ENCODE assay signal across 14 cellular contexts in genomic region chr2:226644342-226644957, GRCh38.
DNase-seq lines count a peak whose midpoint lies in the region; ATAC-seq and TF ChIP-seq lines count a peak whose summit lies in the region.
"Had no signal": no experiment of that assay in that cellular context is flagged by ENCODE, and none has a peak within 500 bp of the region (broad histone marks: within the 10 kb centered on the region; RNA-seq: fewer than 3 reads in every experiment).

No MANE protein-coding gene starts in this region.

- H3K4me3 ChIP-seq in MG63: no peak overlapping the region
- H3K4me3 ChIP-seq in choroid plexus epithelial cell (ENCODE audit: low read depth, low read length): no peak overlapping the region
- H3K4me3 ChIP-seq in thyroid gland (replicated peaks in 1 of 3): no peak overlapping the region

- ATAC-seq in GM19035 (IDR thresholded peaks at IDR 0.05; ENCODE audit: unreplicated experiment): no peak
- ATAC-seq: foreskin keratinocyte had no signal

- H3K4me1 ChIP-seq in thyroid gland: peaks cover 39 to 57% of the 10 kb centered on the region in 2 donors

- DNase-seq in MG63 (peak; percentile 25), choroid plexus epithelial cell (ENCODE audit: low read depth) (peak; percentile 84), kidney tubule cell (ENCODE audit: low spot score) (peak; percentile 83), thyroid gland (peak; percentile 21 to 25), mesenteric fat pad (ENCODE audit: low spot score) (no peak), NCI-H146 (lab: John Stamatoyannopoulos, UW) (no peak)
- DNase-seq: activated CD4-positive, alpha-beta T cell treated with anti-CD3 and anti-CD28 coated beads, Interleukin-2, amount 50 U/mL, for 48 hours; activated naive CD4-positive, alpha-beta T cell; CD4-positive, alpha-beta T cell; stimulated activated CD4-positive, alpha-beta T cell treated with anti-CD3 and anti-CD28 coated beads, Interleukin-4, amount 100 ng/mL, for 1 hour; stimulated activated naive CD4-positive, alpha-beta T cell treated with Interleukin-2 at 50 U/mL for 16 hours; T-helper 9 cell had no signal

- peaks cover 6% of the 10 kb centered on the region for H3K9me3 ChIP-seq in MG63
- no peaks in the 10 kb centered on the region for H3K9me3 ChIP-seq in thyroid gland

- intact Hi-C loops in thyroid gland (cut with DNase I): loop anchor here (10.0 kb wide), 1 partner anchor 150 kb away; the partner anchor contains the start of gene IRS1

- TF ChIP-seq POLR2A in thyroid gland (IDR thresholded peaks at IDR 0.05): no peak

- H3K27me3 ChIP-seq in MG63 (no peaks in the 10 kb centered on the region), thyroid gland (no peaks in the 10 kb centered on the region)
- H3K27me3 ChIP-seq: foreskin keratinocyte had no signal

- H3K36me3 ChIP-seq in MG63 (no peaks in the 10 kb centered on the region), thyroid gland (no peaks in the 10 kb centered on the region)

- TF ChIP-seq CTCF in choroid plexus epithelial cell (conservative IDR thresholded peaks at IDR 0.05; ENCODE audit: low read depth, low read length): no peak
- TF ChIP-seq CTCF in thyroid gland (IDR thresholded peaks at IDR 0.05): peak in 1 of 6 experiments; percentile 12

- 55 to 60% methylated on average over 7 of the region's 7 CpGs for WGBS in thyroid gland, 2 donors

- H3K27ac ChIP-seq in thyroid gland: peak overlapping the region; percentile 40 to 90 (median 66)
- H3K27ac ChIP-seq: foreskin keratinocyte had no signal

Comparison
In these comparisons a context has a peak if more than half of its experiments do, and no peak if none do; other contexts are left out.
1. DNase-seq: peak in MG63 (single experiment), choroid plexus epithelial cell (single experiment), kidney tubule cell (single experiment) and thyroid gland (2 of 2); none in mesenteric fat pad (single experiment) and NCI-H146 (single experiment).